ENCODE assay signal across 8 cellular contexts in the genomic region with DNA sequence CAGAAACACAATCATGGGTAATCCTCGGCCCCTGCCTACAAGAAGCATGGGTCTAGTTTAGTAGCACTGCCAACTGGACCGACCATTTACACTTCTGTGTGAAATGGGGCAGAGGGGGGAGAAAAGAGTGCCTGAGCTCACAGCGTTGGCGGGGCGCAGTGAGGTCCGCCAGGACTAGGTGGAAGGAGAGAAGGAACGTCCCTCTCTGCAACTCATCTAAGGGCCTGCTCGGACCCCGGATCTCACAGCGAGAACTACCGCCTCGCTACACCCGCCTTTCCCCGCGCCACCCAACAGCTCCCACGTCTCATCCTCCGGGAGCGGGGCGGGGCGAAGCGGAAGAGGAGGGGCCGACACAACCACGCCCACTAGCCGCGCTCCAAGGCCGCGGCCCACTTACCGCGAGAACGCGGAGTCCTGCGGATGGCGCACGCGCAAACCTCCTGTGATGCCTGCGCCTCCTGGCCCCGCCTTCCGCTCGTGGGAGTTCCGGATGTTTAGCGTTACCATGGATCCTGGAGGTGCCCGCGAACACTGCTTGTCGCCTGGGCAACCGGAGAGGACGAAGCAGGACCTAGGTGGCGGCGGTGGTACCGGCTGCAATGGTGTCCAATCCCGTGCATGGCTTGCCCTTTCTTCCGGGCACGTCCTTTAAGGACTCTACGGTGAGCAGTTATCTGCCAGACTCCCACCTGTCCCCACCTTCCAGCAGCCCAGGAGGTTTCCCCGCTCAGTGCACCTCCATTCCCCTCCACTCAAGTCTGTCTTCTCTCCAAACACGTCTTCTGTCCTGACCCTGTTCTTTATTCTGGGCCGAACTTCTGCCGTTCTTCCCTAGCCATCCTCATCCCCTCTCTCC. TPM values are rescaled to one million over a fixed set of nuclear protein-coding genes. Genes with fewer than 3 reads are reported as not detected.
DNase-seq lines count a peak whose midpoint lies in the region; ATAC-seq, FAIRE-seq and TF ChIP-seq lines count a peak whose summit lies in the region.

A gene with protein sequence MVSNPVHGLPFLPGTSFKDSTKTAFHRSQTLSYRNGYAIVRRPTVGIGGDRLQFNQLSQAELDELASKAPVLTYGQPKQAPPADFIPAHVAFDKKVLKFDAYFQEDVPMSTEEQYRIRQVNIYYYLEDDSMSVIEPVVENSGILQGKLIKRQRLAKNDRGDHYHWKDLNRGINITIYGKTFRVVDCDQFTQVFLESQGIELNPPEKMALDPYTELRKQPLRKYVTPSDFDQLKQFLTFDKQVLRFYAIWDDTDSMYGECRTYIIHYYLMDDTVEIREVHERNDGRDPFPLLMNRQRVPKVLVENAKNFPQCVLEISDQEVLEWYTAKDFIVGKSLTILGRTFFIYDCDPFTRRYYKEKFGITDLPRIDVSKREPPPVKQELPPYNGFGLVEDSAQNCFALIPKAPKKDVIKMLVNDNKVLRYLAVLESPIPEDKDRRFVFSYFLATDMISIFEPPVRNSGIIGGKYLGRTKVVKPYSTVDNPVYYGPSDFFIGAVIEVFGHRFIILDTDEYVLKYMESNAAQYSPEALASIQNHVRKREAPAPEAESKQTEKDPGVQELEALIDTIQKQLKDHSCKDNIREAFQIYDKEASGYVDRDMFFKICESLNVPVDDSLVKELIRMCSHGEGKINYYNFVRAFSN (plus strand): TSS at position 534 of the 859 bp plus-strand sequence. CDS start 69 bp downstream, at position 603.

- H3K27ac ChIP-seq in VCaP (peak within 1 kb of the TSS; percentile 74), smooth muscle cell (ENCODE audit: low read depth) (peak within 1 kb of the TSS; percentile 84)

- H3K4me3 ChIP-seq in bronchial epithelial cell (ENCODE audit: low read depth, low read length) (peak within 1 kb of the TSS; percentile 90), smooth muscle cell (peak within 1 kb of the TSS; percentile 65)

- no peaks in the 10 kb centered on the region for H4K20me1 ChIP-seq in smooth muscle cell (ENCODE audit: low read depth)

- under 1% methylated on average over 52 of the region's 57 CpGs for WGBS in smooth muscle cell (ENCODE audit: low lambda C conversion rate)

- H3K4me1 ChIP-seq in smooth muscle cell (ENCODE audit: low read depth) = peaks cover 18% of the 10 kb centered on the region

- H3K36me3 ChIP-seq in bronchial epithelial cell (ENCODE audit: control insufficient read depth, insufficient read depth, low read length) (no peaks in the 10 kb centered on the region), smooth muscle cell (ENCODE audit: low read depth) (no peaks in the 10 kb centered on the region)

- TF ChIP-seq CTCF in VCaP (conservative IDR thresholded peaks at IDR 0.05) (no peak), bronchial epithelial cell (IDR thresholded peaks at IDR 0.05; ENCODE audit: insufficient read depth, low read length, severe bottlenecking) (no peak), smooth muscle cell (IDR thresholded peaks at IDR 0.05; ENCODE audit: borderline replicate concordance, insufficient read depth, poor library complexity, severe bottlenecking) (no peak)

- H3K4me2 ChIP-seq in smooth muscle cell = peak within 1 kb of the TSS; percentile 94

- H2AFZ ChIP-seq in smooth muscle cell (ENCODE audit: low read depth) = peak within 1 kb of the TSS; percentile 83

- H3K27me3 ChIP-seq in bronchial epithelial cell (ENCODE audit: control insufficient read depth, insufficient read depth, low read length) (no peaks in the 10 kb centered on the region), smooth muscle cell (ENCODE audit: low read depth) (no peaks in the 10 kb centered on the region)

- H3K9me3 ChIP-seq in smooth muscle cell (replicated peaks; ENCODE audit: low read depth) = no peaks in the 10 kb centered on the region

- H3K9ac ChIP-seq in smooth muscle cell (ENCODE audit: low read depth) = peak within 1 kb of the TSS; percentile 96

- peaks cover 5% of the 10 kb centered on the region for H3F3A ChIP-seq in smooth muscle cell (ENCODE audit: low read depth)

- no peaks in the 10 kb centered on the region for H3K79me2 ChIP-seq in smooth muscle cell (ENCODE audit: low read depth)

- FAIRE-seq in bronchial epithelial cell (lab: Jason Lieb, UNC) = no peak

- peak; percentile 90 for ATAC-seq in GM18870 (IDR thresholded peaks at IDR 0.05; ENCODE audit: unreplicated experiment)
- peak; percentile 97 for ATAC-seq in HG03108 (IDR thresholded peaks at IDR 0.05; ENCODE audit: unreplicated experiment)

- in situ Hi-C loops in ACHN (cut with HindIII; ENCODE audit: low pct_ligation_motif_present, low pct_unique_long_range_greater_than_20kb, low sequenced_read_pairs) = loop anchor here (25.0 kb wide), 1 partner anchor 242 kb away; a partner anchor contains a TSS

- DNase-seq in ACHN (peak; percentile 97), NCI-H2196 (lab: John Stamatoyannopoulos, UW; ENCODE audit: unreplicated experiment) (peak; percentile 99), bronchial epithelial cell (ENCODE audit: low read depth) (peak; percentile 91), iPS-NIHi11 (ENCODE audit: low spot score) (peak; percentile 95), smooth muscle cell (lab: John Stamatoyannopoulos, UW; ENCODE audit: unreplicated experiment) (peak; percentile 94)

RNA-seq across cellular contexts. Expression of the gene that starts here (rescaled TPM):
- total RNA-seq in bronchial epithelial cell = 4.5 and 6.6 TPM in 2 replicates
- 17.4 and 25.9 TPM in 2 replicates for total RNA-seq in smooth muscle cell
- 11.0 and 17.1 TPM in 2 replicates for polyA plus RNA-seq in smooth muscle cell

Comparison
In these comparisons a context has a peak if more than half of its experiments do, and no peak if none do; other contexts are left out.
1. Peak in every context shown above with its lines: DNase-seq, ATAC-seq, H3K4me3 ChIP-seq and H3K27ac ChIP-seq.